22 cellular contexts compared by ENCODE assay signal in the genomic region with DNA sequence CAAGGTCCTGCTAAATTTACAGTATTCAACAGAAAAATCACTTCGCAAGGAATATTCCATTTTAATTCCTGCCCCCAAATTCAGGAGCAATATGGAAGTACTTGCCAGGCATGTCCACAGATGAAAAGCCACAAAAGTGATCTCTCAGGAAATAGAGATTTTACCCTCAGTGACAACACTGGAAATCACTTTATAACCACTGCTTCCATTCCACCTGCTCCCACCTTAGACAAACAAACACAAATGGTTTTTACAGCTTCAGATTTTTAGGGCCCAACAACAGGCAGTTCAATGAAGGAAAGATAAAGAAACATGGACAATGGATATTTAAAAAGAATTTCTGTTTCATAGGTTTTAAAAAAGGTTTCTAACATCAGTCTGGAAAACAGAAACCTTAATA.
"Had no signal": no experiment of that assay in that cellular context is flagged by ENCODE, and none has a peak within 500 bp of the region (broad histone marks: within the 10 kb centered on the region; RNA-seq: fewer than 3 reads in every experiment).

No MANE protein-coding gene starts in this region.

- H3K9me3 ChIP-seq: SK-N-SH had no signal

- ATAC-seq: K562, Panc1, PC-3 had no signal

- H3K4me3 ChIP-seq: K562 had no signal

- H3K27ac ChIP-seq: HL-60, KMS-11, RWPE1 had no signal

- DNase-seq: Kasumi-1; MM.1S; NCI-H1092 treated with DMSO at 0.1 percent for 48 hours; NCI-H1436; NCI-H187; NCI-H2029; NCI-H2081 treated with DMSO at 0.1 percent for 48 hours; NCI-H2171 treated with DMSO at 0.1 percent for 48 hours; NCI-H345; NCI-H446 treated with DMSO at 0.1 percent for 48 hours; NCI-H510A treated with DMSO at 0.1 percent for 48 hours; NCI-H526 treated with DMSO at 0.1 percent for 48 hours; NK-92 treated with Interleukin-12 subunit alpha and Interleukin-12 subunit beta, amount 100 ng/mL, for 24 hours; PC-3; SHP77; SK-N-SH; SW 1271 had no signal
